ENCODE assay signal across 22 cellular contexts in genomic region chr10:44713307-44713706, GRCh38.
"Had no signal": no experiment of that assay in that cellular context is flagged by ENCODE, and none has a peak within 500 bp of the region (broad histone marks: within the 10 kb centered on the region; RNA-seq: fewer than 3 reads in every experiment).

No MANE protein-coding gene starts in this region.

- H3K27ac Mint-ChIP-seq: mesothelial cell of epicardium; natural killer cell; progenitor cell of endocrine pancreas; stimulated activated memory B cell treated with anti-CD40 and anti-IgM and Interleukin-4, amounts not matched to agents 10 μg/mL and 1 μg/mL and 100 μg/mL, for 72 hours; stimulated activated naive CD8-positive, alpha-beta T cell treated with anti-CD3 and anti-CD28 coated beads, Interleukin-15, amount 100 ng/mL, for 72 hours had no signal

- H3K4me3 Mint-ChIP-seq: mesothelial cell of epicardium; naive B cell; natural killer cell; stimulated activated memory B cell treated with anti-CD40 and anti-IgM and Interleukin-4, amounts not matched to agents 10 μg/mL and 1 μg/mL and 100 μg/mL, for 72 hours; stimulated activated naive CD8-positive, alpha-beta T cell treated with anti-CD3 and anti-CD28 coated beads, Interleukin-15, amount 100 ng/mL, for 72 hours had no signal

- H3K27ac ChIP-seq: left ventricle myocardium inferior, parathyroid adenoma, right atrium auricular region, right lobe of liver, transverse colon, upper lobe of left lung, vagina had no signal

- H3K27me3 Mint-ChIP-seq: stimulated activated memory B cell treated with anti-CD40 and anti-IgM and Interleukin-4, amounts not matched to agents 10 μg/mL and 1 μg/mL and 100 μg/mL, for 72 hours; stimulated activated naive CD8-positive, alpha-beta T cell treated with anti-CD3 and anti-CD28 coated beads, Interleukin-15, amount 100 ng/mL, for 72 hours had no signal

- H3K36me3 Mint-ChIP-seq: mesothelial cell of epicardium; naive B cell; natural killer cell; stimulated activated memory B cell treated with anti-CD40 and anti-IgM and Interleukin-4, amounts not matched to agents 10 μg/mL and 1 μg/mL and 100 μg/mL, for 72 hours had no signal

- ATAC-seq: right lobe of liver; stimulated activated memory B cell treated with anti-CD40 and anti-IgM and Interleukin-4, amounts not matched to agents 10 μg/mL and 1 μg/mL and 100 μg/mL, for 72 hours; stimulated activated naive CD8-positive, alpha-beta T cell treated with anti-CD3 and anti-CD28 coated beads, Interleukin-15, amount 100 ng/mL, for 72 hours had no signal

- H3K4me1 Mint-ChIP-seq: naive B cell; stimulated activated memory B cell treated with anti-CD40 and anti-IgM and Interleukin-4, amounts not matched to agents 10 μg/mL and 1 μg/mL and 100 μg/mL, for 72 hours; stimulated activated naive CD8-positive, alpha-beta T cell treated with anti-CD3 and anti-CD28 coated beads, Interleukin-15, amount 100 ng/mL, for 72 hours had no signal

- H3K27me3 ChIP-seq: right atrium auricular region, right lobe of liver, transverse colon, upper lobe of left lung, vagina had no signal

- H3K9me3 ChIP-seq: right atrium auricular region, right lobe of liver, transverse colon, upper lobe of left lung, vagina had no signal

- H3K4me1 ChIP-seq: left ventricle myocardium inferior, parathyroid adenoma, right atrium auricular region, right lobe of liver, transverse colon, upper lobe of left lung, vagina had no signal

- H3K4me3 ChIP-seq: left ventricle myocardium inferior, lung, right atrium auricular region, right lobe of liver, smooth muscle cell, transverse colon, upper lobe of left lung, vagina had no signal

- H3K36me3 ChIP-seq: left ventricle myocardium inferior, right atrium auricular region, right lobe of liver, transverse colon, upper lobe of left lung, vagina had no signal

- DNase-seq: islet precursor cell; left ventricle myocardium inferior; mesendoderm; naive B cell; natural killer cell; right lobe of liver; stimulated activated CD4-positive, alpha-beta T cell treated with anti-CD3 and anti-CD28 coated beads, Interleukin-1b, Interleukin-23, amount 100 ng/mL, for 48 hours; stimulated activated CD4-positive, alpha-beta T cell treated with anti-CD3 and anti-CD28 coated beads, Interleukin-2, amount 100 ng/mL, for 48 hours; stimulated activated CD4-positive, alpha-beta T cell treated with anti-CD3 and anti-CD28 coated beads, Interleukin-4, amount 100 ng/mL, for 4 hours; stimulated activated CD8-positive, alpha-beta memory T cell treated with anti-CD3 and anti-CD28 coated beads, Interleukin-4, amount 100 ng/mL, for 48 hours; stimulated activated naive CD4-positive, alpha-beta T cell treated with Interleukin-2 at 50 U/mL for 16 hours; stimulated activated naive CD8-positive, alpha-beta T cell treated with anti-CD3 and anti-CD28 coated beads, Interleukin-15, amount 100 ng/mL, for 72 hours; transverse colon; upper lobe of left lung had no signal

- H3K79me2 ChIP-seq: parathyroid adenoma had no signal

- H2AFZ ChIP-seq: parathyroid adenoma had no signal

- H3K4me2 ChIP-seq: smooth muscle cell had no signal
